ENCODE assay signal across 7 cellular contexts in the genomic region with DNA sequence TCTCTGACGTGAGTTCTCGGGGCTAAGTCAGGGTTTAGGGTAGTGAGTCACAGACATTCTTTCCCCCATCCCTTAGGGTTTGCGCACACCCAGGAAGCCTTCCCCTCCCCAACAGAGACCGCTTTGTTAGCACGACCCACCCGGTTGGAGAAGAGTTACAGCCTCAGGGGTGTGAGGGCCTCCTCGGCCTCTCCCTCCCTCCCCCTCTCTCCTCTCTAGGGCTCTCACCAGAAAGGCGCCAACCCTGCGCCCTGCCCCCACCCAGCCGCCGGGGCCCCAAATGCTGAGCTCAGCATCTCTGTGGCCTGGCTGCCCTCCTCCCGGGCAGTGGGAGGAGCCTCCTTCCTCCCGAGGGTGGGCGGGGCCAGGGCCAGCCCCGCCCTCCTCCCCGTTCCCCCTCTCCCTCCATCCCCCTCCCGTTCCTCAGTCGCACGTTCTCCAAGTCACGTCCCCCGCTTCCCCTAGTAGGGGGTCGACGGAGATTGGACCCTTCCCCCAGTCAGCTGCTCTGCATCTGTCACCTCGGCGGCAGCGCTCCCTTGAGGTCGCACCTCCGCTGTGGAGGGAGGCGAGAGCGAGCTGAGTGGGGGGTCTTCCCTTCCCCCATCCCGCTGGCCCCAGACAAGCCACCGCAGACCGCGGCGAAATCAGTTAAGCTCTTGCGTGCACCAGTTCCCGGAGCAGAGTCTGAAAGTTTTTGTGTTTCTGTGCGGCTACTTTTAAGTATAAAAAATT.
DNase-seq lines count a peak whose midpoint lies in the region; ATAC-seq and TF ChIP-seq lines count a peak whose summit lies in the region.

No MANE protein-coding gene starts in this region.

- ATAC-seq in GM18520 (IDR thresholded peaks at IDR 0.05; ENCODE audit: unreplicated experiment) (peak; percentile 35), HG02938 (IDR thresholded peaks at IDR 0.05; ENCODE audit: unreplicated experiment) (peak; percentile 46)

- DNase-seq in NCI-H2107 (lab: John Stamatoyannopoulos, UW): peak; percentile 13
- peak; percentile 63 for DNase-seq in activated CD4-positive, alpha-beta T cell treated with anti-CD3 and anti-CD28 coated beads for 1 hour
- DNase-seq in choroid plexus epithelial cell (ENCODE audit: low read depth): peak; percentile 94
- DNase-seq in stimulated activated CD4-positive, alpha-beta T cell treated with anti-CD3 and anti-CD28 coated beads, Interleukin-1b, Interleukin-23, amount 100 ng/mL, for 48 hours: peak; percentile 95

- peak overlapping the region; percentile 99 for H3K27ac ChIP-seq in layer of hippocampus (ENCODE audit: low read depth, low read length)

- TF ChIP-seq CTCF in choroid plexus epithelial cell (conservative IDR thresholded peaks at IDR 0.05; ENCODE audit: low read depth, low read length): peak; percentile 28

- H3K4me3 ChIP-seq in choroid plexus epithelial cell (ENCODE audit: low read depth, low read length): peak overlapping the region; percentile 57

- H3K27me3 ChIP-seq in layer of hippocampus (ENCODE audit: control insufficient read depth, insufficient read depth, low read length): no peaks in the 10 kb centered on the region

Comparison
In these comparisons a context has a peak if more than half of its experiments do, and no peak if none do; other contexts are left out.
1. Peak in every context shown above with its lines: DNase-seq, ATAC-seq, H3K4me3 ChIP-seq and H3K27ac ChIP-seq.
2. DNase-seq: peak in every context shown above with its lines; median percentile 95 in stimulated activated CD4-positive, alpha-beta T cell treated with anti-CD3 and anti-CD28 coated beads, Interleukin-1b, Interleukin-23, amount 100 ng/mL, for 48 hours; 94 in choroid plexus epithelial cell; 63 in activated CD4-positive, alpha-beta T cell treated with anti-CD3 and anti-CD28 coated beads for 1 hour; 13 in NCI-H2107.